ENCODE assay signal across 1 cellular context in the genomic region with DNA sequence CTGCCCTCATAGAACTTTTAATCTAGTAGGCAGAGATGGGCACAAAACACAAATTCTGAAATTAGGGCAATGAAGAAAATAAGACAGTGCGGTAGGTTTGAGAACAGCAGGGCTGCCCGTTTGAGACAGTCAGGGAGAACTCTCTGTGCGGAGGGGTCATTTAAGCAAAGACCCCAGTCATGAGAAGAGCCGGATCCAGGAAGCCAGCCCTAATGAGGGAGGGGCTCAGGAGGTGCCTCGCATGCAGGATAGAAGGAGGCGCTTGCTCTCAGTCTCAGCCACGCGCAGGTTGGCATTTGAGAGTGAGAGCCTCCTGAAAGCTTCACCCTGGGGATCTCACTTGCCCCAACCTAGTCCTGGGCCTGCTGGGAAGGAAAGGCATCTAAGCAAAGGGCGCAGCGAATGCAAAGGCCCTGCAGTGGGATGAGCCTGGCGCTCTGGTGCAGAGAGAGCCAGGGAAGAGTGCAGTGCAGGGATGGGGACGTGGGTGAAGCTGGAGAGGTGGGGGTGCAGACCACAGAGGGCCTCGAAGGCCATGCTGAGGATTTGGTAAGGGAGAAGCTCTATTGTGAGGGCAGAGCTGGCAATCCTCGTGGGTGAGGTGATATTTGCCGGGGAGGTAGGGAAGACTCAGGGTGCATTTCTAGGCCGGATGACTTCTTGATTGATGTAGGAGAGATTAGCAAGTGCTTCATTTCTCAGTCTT.
TF ChIP-seq lines count a peak whose summit lies in the region.

No MANE protein-coding gene starts in this region.

TF ChIP-seq in HepG2, 621 proteins besides CTCF, POLR2A, EP300 and RAD21 (continued from another document and continues in another):
- TF ChIP-seq, protein P1, sequence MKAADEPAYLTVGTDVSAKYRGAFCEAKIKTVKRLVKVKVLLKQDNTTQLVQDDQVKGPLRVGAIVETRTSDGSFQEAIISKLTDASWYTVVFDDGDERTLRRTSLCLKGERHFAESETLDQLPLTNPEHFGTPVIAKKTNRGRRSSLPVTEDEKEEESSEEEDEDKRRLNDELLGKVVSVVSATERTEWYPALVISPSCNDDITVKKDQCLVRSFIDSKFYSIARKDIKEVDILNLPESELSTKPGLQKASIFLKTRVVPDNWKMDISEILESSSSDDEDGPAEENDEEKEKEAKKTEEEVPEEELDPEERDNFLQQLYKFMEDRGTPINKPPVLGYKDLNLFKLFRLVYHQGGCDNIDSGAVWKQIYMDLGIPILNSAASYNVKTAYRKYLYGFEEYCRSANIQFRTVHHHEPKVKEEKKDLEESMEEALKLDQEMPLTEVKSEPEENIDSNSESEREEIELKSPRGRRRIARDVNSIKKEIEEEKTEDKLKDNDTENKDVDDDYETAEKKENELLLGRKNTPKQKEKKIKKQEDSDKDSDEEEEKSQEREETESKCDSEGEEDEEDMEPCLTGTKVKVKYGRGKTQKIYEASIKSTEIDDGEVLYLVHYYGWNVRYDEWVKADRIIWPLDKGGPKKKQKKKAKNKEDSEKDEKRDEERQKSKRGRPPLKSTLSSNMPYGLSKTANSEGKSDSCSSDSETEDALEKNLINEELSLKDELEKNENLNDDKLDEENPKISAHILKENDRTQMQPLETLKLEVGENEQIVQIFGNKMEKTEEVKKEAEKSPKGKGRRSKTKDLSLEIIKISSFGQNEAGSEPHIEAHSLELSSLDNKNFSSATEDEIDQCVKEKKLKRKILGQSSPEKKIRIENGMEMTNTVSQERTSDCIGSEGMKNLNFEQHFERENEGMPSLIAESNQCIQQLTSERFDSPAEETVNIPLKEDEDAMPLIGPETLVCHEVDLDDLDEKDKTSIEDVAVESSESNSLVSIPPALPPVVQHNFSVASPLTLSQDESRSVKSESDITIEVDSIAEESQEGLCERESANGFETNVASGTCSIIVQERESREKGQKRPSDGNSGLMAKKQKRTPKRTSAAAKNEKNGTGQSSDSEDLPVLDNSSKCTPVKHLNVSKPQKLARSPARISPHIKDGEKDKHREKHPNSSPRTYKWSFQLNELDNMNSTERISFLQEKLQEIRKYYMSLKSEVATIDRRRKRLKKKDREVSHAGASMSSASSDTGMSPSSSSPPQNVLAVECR (CRISPR knock-in tag; IDR thresholded peaks at IDR 0.05; ENCODE audit: borderline replicate concordance) = peak; percentile 41; the same call in 1 of the 2 replicates
- no peak for TF ChIP-seq ZNF205 (CRISPR knock-in tag; IDR thresholded peaks at IDR 0.05)
- TF ChIP-seq, protein P2, sequence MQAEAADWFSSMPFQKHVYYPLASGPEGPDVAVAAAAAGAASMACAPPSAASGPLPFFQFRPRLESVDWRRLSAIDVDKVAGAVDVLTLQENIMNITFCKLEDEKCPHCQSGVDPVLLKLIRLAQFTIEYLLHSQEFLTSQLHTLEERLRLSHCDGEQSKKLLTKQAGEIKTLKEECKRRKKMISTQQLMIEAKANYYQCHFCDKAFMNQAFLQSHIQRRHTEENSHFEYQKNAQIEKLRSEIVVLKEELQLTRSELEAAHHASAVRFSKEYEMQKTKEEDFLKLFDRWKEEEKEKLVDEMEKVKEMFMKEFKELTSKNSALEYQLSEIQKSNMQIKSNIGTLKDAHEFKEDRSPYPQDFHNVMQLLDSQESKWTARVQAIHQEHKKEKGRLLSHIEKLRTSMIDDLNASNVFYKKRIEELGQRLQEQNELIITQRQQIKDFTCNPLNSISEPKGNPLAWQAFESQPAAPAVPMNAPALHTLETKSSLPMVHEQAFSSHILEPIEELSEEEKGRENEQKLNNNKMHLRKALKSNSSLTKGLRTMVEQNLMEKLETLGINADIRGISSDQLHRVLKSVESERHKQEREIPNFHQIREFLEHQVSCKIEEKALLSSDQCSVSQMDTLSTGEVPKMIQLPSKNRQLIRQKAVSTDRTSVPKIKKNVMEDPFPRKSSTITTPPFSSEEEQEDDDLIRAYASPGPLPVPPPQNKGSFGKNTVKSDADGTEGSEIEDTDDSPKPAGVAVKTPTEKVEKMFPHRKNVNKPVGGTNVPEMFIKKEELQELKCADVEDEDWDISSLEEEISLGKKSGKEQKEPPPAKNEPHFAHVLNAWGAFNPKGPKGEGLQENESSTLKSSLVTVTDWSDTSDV (CRISPR knock-in tag; IDR thresholded peaks at IDR 0.05) = peak; percentile 58; the same call in 1 of the 2 replicates
- TF ChIP-seq RELA (CRISPR knock-in tag; IDR thresholded peaks at IDR 0.05) = no peak
- no peak for TF ChIP-seq SRSF9 (IDR thresholded peaks at IDR 0.05; ENCODE audit: borderline replicate concordance, insufficient read depth, low read depth, low read length, poor library complexity, severe bottlenecking)
- no peak for TF ChIP-seq SAP130 (CRISPR knock-in tag; IDR thresholded peaks at IDR 0.05; ENCODE audit: low read depth)
- no peak for TF ChIP-seq XRCC5 (optimal IDR thresholded peaks at IDR 0.05; ENCODE audit: low read length)
- no peak for TF ChIP-seq TMF1 (CRISPR knock-in tag; IDR thresholded peaks at IDR 0.05; ENCODE audit: low read depth)
- TF ChIP-seq RBFOX2 (IDR thresholded peaks at IDR 0.05; ENCODE audit: low read depth, low read length) = no peak
- TF ChIP-seq, protein P3, sequence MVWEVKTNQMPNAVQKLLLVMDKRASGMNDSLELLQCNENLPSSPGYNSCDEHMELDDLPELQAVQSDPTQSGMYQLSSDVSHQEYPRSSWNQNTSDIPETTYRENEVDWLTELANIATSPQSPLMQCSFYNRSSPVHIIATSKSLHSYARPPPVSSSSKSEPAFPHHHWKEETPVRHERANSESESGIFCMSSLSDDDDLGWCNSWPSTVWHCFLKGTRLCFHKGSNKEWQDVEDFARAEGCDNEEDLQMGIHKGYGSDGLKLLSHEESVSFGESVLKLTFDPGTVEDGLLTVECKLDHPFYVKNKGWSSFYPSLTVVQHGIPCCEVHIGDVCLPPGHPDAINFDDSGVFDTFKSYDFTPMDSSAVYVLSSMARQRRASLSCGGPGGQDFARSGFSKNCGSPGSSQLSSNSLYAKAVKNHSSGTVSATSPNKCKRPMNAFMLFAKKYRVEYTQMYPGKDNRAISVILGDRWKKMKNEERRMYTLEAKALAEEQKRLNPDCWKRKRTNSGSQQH (CRISPR knock-in tag; IDR thresholded peaks at IDR 0.05; ENCODE audit: low read depth) = 0 out of 2 replicates have a peak, but pooled peaks have one; percentile 35
- no peak for TF ChIP-seq TGIF2 (CRISPR knock-in tag; IDR thresholded peaks at IDR 0.05)
- TF ChIP-seq, protein P4, sequence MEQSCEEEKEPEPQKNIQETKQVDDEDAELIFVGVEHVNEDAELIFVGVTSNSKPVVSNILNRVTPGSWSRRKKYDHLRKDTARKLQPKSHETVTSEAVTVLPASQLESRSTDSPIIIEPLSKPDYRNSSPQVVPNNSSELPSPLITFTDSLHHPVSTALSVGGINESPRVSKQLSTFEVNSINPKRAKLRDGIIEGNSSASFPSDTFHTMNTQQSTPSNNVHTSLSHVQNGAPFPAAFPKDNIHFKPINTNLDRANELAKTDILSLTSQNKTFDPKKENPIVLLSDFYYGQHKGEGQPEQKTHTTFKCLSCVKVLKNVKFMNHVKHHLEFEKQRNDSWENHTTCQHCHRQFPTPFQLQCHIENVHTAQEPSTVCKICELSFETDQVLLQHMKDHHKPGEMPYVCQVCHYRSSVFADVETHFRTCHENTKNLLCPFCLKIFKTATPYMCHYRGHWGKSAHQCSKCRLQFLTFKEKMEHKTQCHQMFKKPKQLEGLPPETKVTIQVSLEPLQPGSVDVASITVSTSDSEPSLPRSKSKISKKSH (CRISPR knock-in tag; IDR thresholded peaks at IDR 0.05; ENCODE audit: borderline replicate concordance) = peak; percentile 69
- no peak for TF ChIP-seq ARHGAP35 (CRISPR knock-in tag; IDR thresholded peaks at IDR 0.05; ENCODE audit: borderline replicate concordance)
- no peak for TF ChIP-seq ZSCAN25 (CRISPR knock-in tag; IDR thresholded peaks at IDR 0.05)
- TF ChIP-seq, protein P5, sequence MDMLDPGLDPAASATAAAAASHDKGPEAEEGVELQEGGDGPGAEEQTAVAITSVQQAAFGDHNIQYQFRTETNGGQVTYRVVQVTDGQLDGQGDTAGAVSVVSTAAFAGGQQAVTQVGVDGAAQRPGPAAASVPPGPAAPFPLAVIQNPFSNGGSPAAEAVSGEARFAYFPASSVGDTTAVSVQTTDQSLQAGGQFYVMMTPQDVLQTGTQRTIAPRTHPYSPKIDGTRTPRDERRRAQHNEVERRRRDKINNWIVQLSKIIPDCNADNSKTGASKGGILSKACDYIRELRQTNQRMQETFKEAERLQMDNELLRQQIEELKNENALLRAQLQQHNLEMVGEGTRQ (IDR thresholded peaks at IDR 0.05; ENCODE audit: low read depth, low read length) = no peak
- TF ChIP-seq, protein P5 (CRISPR knock-in tag; IDR thresholded peaks at IDR 0.05; ENCODE audit: borderline replicate concordance) = no peak
- no peak for TF ChIP-seq FOXK1 (CRISPR knock-in tag; IDR thresholded peaks at IDR 0.05; ENCODE audit: borderline replicate concordance, low read depth)
- no peak for TF ChIP-seq NAIF1 (CRISPR knock-in tag; IDR thresholded peaks at IDR 0.05; ENCODE audit: borderline replicate concordance)
- TF ChIP-seq, protein P6, sequence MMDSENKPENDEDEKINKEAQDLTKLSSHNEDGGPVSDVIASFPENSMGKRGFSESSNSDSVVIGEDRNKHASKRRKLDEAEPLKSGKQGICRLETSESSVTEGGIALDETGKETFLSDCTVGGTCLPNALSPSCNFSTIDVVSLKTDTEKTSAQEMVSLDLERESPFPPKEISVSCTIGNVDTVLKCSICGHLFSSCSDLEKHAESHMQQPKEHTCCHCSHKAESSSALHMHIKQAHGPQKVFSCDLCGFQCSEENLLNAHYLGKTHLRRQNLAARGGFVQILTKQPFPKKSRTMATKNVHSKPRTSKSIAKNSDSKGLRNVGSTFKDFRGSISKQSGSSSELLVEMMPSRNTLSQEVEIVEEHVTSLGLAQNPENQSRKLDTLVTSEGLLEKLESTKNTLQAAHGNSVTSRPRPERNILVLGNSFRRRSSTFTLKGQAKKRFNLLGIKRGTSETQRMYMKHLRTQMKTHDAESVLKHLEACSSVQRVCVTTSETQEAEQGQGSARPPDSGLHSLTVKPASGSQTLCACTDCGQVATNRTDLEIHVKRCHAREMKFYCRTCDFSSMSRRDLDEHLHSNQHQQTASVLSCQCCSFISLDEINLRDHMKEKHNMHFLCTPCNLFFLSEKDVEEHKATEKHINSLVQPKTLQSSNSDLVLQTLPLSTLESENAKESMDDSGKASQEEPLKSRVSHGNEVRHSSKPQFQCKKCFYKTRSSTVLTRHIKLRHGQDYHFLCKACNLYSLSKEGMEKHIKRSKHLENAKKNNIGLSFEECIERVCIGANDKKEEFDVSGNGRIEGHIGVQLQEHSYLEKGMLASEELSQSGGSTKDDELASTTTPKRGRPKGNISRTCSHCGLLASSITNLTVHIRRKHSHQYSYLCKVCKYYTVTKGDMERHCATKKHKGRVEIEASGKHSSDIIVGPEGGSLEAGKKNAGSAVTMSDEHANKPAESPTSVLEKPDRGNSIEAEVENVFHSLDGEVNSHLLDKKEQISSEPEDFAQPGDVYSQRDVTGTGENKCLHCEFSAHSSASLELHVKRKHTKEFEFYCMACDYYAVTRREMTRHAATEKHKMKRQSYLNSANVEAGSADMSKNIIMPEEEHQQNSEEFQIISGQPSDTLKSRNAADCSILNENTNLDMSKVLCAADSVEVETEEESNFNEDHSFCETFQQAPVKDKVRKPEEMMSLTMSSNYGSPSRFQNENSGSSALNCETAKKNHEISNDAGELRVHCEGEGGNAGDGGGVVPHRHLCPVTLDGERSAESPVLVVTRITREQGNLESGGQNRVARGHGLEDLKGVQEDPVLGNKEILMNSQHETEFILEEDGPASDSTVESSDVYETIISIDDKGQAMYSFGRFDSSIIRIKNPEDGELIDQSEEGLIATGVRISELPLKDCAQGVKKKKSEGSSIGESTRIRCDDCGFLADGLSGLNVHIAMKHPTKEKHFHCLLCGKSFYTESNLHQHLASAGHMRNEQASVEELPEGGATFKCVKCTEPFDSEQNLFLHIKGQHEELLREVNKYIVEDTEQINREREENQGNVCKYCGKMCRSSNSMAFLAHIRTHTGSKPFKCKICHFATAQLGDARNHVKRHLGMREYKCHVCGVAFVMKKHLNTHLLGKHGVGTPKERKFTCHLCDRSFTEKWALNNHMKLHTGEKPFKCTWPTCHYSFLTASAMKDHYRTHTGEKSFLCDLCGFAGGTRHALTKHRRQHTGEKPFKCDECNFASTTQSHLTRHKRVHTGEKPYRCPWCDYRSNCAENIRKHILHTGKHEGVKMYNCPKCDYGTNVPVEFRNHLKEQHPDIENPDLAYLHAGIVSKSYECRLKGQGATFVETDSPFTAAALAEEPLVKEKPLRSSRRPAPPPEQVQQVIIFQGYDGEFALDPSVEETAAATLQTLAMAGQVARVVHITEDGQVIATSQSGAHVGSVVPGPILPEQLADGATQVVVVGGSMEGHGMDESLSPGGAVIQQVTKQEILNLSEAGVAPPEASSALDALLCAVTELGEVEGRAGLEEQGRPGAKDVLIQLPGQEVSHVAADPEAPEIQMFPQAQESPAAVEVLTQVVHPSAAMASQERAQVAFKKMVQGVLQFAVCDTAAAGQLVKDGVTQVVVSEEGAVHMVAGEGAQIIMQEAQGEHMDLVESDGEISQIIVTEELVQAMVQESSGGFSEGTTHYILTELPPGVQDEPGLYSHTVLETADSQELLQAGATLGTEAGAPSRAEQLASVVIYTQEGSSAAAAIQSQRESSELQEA (CRISPR knock-in tag; IDR thresholded peaks at IDR 0.05; ENCODE audit: not compliant biosample characterization) = peak; percentile 32
- TF ChIP-seq ZNF547 (CRISPR knock-in tag; IDR thresholded peaks at IDR 0.05) = no peak
- TF ChIP-seq KLF9 (CRISPR knock-in tag; IDR thresholded peaks at IDR 0.05; ENCODE audit: low read depth) = no peak
- no peak for TF ChIP-seq ZNF776 (CRISPR knock-in tag; IDR thresholded peaks at IDR 0.05)
- TF ChIP-seq, protein P7, sequence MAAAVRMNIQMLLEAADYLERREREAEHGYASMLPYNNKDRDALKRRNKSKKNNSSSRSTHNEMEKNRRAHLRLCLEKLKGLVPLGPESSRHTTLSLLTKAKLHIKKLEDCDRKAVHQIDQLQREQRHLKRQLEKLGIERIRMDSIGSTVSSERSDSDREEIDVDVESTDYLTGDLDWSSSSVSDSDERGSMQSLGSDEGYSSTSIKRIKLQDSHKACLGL (CRISPR knock-in tag; IDR thresholded peaks at IDR 0.05) = 0 out of 2 replicates have a peak, but pooled peaks have one; percentile 18
- no peak; the same call in 1 of the 2 replicates for TF ChIP-seq MYC (CRISPR knock-in tag; IDR thresholded peaks at IDR 0.05; ENCODE audit: borderline replicate concordance)
- TF ChIP-seq ZNF136 (CRISPR knock-in tag; IDR thresholded peaks at IDR 0.05; ENCODE audit: low read depth) = no peak
